ENCODE assay signal across 10 cellular contexts in genomic region chr12:96063046-96063445, GRCh38. TPM values are rescaled to one million over a fixed set of nuclear protein-coding genes. Genes with fewer than 3 reads are reported as not detected.
DNase-seq lines count a peak whose midpoint lies in the region; ATAC-seq and TF ChIP-seq lines count a peak whose summit lies in the region.
"Had no signal": no experiment of that assay in that cellular context is flagged by ENCODE, and none has a peak within 500 bp of the region (broad histone marks: within the 10 kb centered on the region; RNA-seq: fewer than 3 reads in every experiment).

No MANE protein-coding gene starts in this region.

- H3K27ac ChIP-seq in smooth muscle cell (ENCODE audit: low read depth) (no peak overlapping the region), right cardiac atrium (ENCODE audit: low read length) (no peak overlapping the region)
- H3K27ac ChIP-seq: parathyroid adenoma had no signal

- H3K4me1 Mint-ChIP-seq in activated naive CD4-positive, alpha-beta T cell treated with anti-CD3 and anti-CD28 coated beads, Interleukin-2, amount 50 U/mL, for 24 hours = peaks cover 26% of the 10 kb centered on the region

- 81% methylated on average over 4 of the region's 4 CpGs for WGBS in smooth muscle cell (ENCODE audit: low lambda C conversion rate)
- WGBS in right cardiac atrium = 75% methylated on average over 4 of the region's 4 CpGs

- H3K9me3 ChIP-seq in Loucy (ENCODE audit: insufficient read depth, low read depth, low read length) (no peaks in the 10 kb centered on the region), smooth muscle cell (replicated peaks; ENCODE audit: low read depth) (no peaks in the 10 kb centered on the region), right cardiac atrium (ENCODE audit: control insufficient read depth, low read length) (no peaks in the 10 kb centered on the region)

- H3K4me2 ChIP-seq in Loucy (ENCODE audit: low read depth, low read length, poor library complexity, severe bottlenecking) (no peak overlapping the region), smooth muscle cell (no peak overlapping the region)

- H3K27me3 ChIP-seq in Loucy (ENCODE audit: insufficient read depth, low read length, poor library complexity, severe bottlenecking) (no peaks in the 10 kb centered on the region), smooth muscle cell (ENCODE audit: low read depth) (no peaks in the 10 kb centered on the region), right cardiac atrium (ENCODE audit: control insufficient read depth, insufficient read depth) (no peaks in the 10 kb centered on the region)

- H3K36me3 Mint-ChIP-seq in activated naive CD4-positive, alpha-beta T cell treated with anti-CD3 and anti-CD28 coated beads, Interleukin-2, amount 50 U/mL, for 24 hours = no peaks in the 10 kb centered on the region

- H3K36me3 ChIP-seq in Loucy (ENCODE audit: insufficient read depth, low read length) (no peaks in the 10 kb centered on the region), smooth muscle cell (ENCODE audit: low read depth) (no peaks in the 10 kb centered on the region)

- TF ChIP-seq CTCF in Loucy (conservative IDR thresholded peaks at IDR 0.05; ENCODE audit: low read length) (peak; percentile 69), smooth muscle cell (IDR thresholded peaks at IDR 0.05; ENCODE audit: borderline replicate concordance, insufficient read depth, poor library complexity, severe bottlenecking) (peak; percentile 28)

- H3K9ac ChIP-seq in Loucy (ENCODE audit: low read depth, low read length, poor library complexity, severe bottlenecking) (no peak overlapping the region), smooth muscle cell (ENCODE audit: low read depth) (no peak overlapping the region)
- H3K9ac ChIP-seq: parathyroid adenoma had no signal

- no peak for DNase-seq in activated naive CD4-positive, alpha-beta T cell treated with anti-CD3 and anti-CD28 coated beads, Interleukin-2, amount 50 U/mL, for 16 hours
- peak; percentile 20 for DNase-seq in astrocyte of the hippocampus (ENCODE audit: low read depth, low spot score)
- no peak for DNase-seq in smooth muscle cell (lab: John Stamatoyannopoulos, UW; ENCODE audit: unreplicated experiment)
- no peak for DNase-seq in right cardiac atrium
- DNase-seq in NCI-H510A treated with DMSO at 0.1 percent for 48 hours (lab: John Stamatoyannopoulos, UW) = no peak
- DNase-seq: Right ventricle myocardium superior had no signal

- no peak for ATAC-seq in right cardiac atrium
- ATAC-seq in GM18511 (IDR thresholded peaks at IDR 0.05; ENCODE audit: unreplicated experiment) = no peak

- intact Hi-C loops in right cardiac atrium (cut with DNase I) = loop anchor here (2.0 to 10.0 kb wide), 4 partner anchors 154 to 454 kb away; no protein-coding TSS in a partner anchor

- no peaks in the 10 kb centered on the region for H3K9me2 ChIP-seq in Loucy (replicated peaks; ENCODE audit: low read depth, low read length)

- H3K4me3 ChIP-seq in Loucy (ENCODE audit: low read length, poor library complexity, severe bottlenecking) (no peak overlapping the region), smooth muscle cell (no peak overlapping the region), right cardiac atrium (ENCODE audit: low read length) (no peak overlapping the region)

- no peaks in the 10 kb centered on the region for H3K79me2 ChIP-seq in Loucy (ENCODE audit: insufficient read depth, low read length)
- H3K79me2 ChIP-seq in smooth muscle cell (ENCODE audit: low read depth) = no peaks in the 10 kb centered on the region
- H3K79me2 ChIP-seq: parathyroid adenoma had no signal

- H3K4me3 Mint-ChIP-seq in activated naive CD4-positive, alpha-beta T cell treated with anti-CD3 and anti-CD28 coated beads, Interleukin-2, amount 50 U/mL, for 24 hours = no peak overlapping the region

- H4K20me1 ChIP-seq in Loucy (ENCODE audit: insufficient read depth, low read length, poor library complexity, severe bottlenecking) = no peaks in the 10 kb centered on the region
- H4K20me1 ChIP-seq in smooth muscle cell (ENCODE audit: low read depth) = no peaks in the 10 kb centered on the region

- H3K4me1 ChIP-seq in Loucy (ENCODE audit: insufficient read depth, low read length, poor library complexity, severe bottlenecking) (peaks cover 7% of the 10 kb centered on the region), smooth muscle cell (ENCODE audit: low read depth) (no peaks in the 10 kb centered on the region), right cardiac atrium (ENCODE audit: control insufficient read depth, insufficient read depth, low read length) (no peaks in the 10 kb centered on the region)

- H2AFZ ChIP-seq in Loucy (ENCODE audit: low read length) = no peak overlapping the region; the same call in 1 of the 2 replicates
- H2AFZ ChIP-seq in smooth muscle cell (ENCODE audit: low read depth) = no peak overlapping the region
- H2AFZ ChIP-seq: parathyroid adenoma had no signal

- H3K9me3 Mint-ChIP-seq in activated naive CD4-positive, alpha-beta T cell treated with anti-CD3 and anti-CD28 coated beads, Interleukin-2, amount 50 U/mL, for 24 hours = no peaks in the 10 kb centered on the region

- peak overlapping the region; percentile 74 for H3K27ac Mint-ChIP-seq in activated naive CD4-positive, alpha-beta T cell treated with anti-CD3 and anti-CD28 coated beads, Interleukin-2, amount 50 U/mL, for 24 hours

- no peaks in the 10 kb centered on the region for H3F3A ChIP-seq in Loucy (ENCODE audit: low read depth)
- H3F3A ChIP-seq in smooth muscle cell (ENCODE audit: low read depth) = no peaks in the 10 kb centered on the region

- H3K27me3 Mint-ChIP-seq in activated naive CD4-positive, alpha-beta T cell treated with anti-CD3 and anti-CD28 coated beads, Interleukin-2, amount 50 U/mL, for 24 hours = no peaks in the 10 kb centered on the region

RNA-seq across cellular contexts. Expression of gene LTA4H, which starts 27.7 kb away (rescaled TPM):
- 68.1 and 74.4 TPM in 2 replicates for total RNA-seq in smooth muscle cell
- polyA plus RNA-seq in smooth muscle cell = 32.4 and 33.9 TPM in 2 replicates
- total RNA-seq in right cardiac atrium = 10 to 100 TPM; 38.1 to 57.0 (median 48.4) TPM
- polyA plus RNA-seq in right cardiac atrium = 36.8 TPM
